In the genomic region with DNA sequence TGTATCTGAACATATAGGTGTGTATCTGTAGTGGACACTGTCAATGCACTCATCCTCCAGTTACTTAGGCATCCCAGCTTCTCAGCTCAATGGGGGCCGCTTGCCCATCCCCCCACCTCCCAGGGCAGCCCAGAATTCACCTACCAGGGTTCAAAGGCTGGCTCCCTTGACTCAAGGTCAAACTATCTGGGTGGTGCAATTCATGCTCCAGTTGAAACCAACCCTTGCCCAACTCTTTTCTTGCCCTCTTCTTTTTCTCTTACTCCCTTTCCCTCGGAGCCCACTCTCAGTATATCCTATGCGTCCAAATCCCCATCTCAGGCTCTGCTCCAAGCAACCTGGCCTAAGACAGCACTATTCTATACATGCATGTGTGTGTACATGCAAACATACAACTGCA, we compare ENCODE assay signal across 1 cellular context.
TF ChIP-seq lines count a peak whose summit lies in the region.

No MANE protein-coding gene starts in this region.

TF ChIP-seq in GM23338, 12 proteins besides CTCF, POLR2A, EP300 and RAD21 (continued from another document):
- TF ChIP-seq, protein P1, sequence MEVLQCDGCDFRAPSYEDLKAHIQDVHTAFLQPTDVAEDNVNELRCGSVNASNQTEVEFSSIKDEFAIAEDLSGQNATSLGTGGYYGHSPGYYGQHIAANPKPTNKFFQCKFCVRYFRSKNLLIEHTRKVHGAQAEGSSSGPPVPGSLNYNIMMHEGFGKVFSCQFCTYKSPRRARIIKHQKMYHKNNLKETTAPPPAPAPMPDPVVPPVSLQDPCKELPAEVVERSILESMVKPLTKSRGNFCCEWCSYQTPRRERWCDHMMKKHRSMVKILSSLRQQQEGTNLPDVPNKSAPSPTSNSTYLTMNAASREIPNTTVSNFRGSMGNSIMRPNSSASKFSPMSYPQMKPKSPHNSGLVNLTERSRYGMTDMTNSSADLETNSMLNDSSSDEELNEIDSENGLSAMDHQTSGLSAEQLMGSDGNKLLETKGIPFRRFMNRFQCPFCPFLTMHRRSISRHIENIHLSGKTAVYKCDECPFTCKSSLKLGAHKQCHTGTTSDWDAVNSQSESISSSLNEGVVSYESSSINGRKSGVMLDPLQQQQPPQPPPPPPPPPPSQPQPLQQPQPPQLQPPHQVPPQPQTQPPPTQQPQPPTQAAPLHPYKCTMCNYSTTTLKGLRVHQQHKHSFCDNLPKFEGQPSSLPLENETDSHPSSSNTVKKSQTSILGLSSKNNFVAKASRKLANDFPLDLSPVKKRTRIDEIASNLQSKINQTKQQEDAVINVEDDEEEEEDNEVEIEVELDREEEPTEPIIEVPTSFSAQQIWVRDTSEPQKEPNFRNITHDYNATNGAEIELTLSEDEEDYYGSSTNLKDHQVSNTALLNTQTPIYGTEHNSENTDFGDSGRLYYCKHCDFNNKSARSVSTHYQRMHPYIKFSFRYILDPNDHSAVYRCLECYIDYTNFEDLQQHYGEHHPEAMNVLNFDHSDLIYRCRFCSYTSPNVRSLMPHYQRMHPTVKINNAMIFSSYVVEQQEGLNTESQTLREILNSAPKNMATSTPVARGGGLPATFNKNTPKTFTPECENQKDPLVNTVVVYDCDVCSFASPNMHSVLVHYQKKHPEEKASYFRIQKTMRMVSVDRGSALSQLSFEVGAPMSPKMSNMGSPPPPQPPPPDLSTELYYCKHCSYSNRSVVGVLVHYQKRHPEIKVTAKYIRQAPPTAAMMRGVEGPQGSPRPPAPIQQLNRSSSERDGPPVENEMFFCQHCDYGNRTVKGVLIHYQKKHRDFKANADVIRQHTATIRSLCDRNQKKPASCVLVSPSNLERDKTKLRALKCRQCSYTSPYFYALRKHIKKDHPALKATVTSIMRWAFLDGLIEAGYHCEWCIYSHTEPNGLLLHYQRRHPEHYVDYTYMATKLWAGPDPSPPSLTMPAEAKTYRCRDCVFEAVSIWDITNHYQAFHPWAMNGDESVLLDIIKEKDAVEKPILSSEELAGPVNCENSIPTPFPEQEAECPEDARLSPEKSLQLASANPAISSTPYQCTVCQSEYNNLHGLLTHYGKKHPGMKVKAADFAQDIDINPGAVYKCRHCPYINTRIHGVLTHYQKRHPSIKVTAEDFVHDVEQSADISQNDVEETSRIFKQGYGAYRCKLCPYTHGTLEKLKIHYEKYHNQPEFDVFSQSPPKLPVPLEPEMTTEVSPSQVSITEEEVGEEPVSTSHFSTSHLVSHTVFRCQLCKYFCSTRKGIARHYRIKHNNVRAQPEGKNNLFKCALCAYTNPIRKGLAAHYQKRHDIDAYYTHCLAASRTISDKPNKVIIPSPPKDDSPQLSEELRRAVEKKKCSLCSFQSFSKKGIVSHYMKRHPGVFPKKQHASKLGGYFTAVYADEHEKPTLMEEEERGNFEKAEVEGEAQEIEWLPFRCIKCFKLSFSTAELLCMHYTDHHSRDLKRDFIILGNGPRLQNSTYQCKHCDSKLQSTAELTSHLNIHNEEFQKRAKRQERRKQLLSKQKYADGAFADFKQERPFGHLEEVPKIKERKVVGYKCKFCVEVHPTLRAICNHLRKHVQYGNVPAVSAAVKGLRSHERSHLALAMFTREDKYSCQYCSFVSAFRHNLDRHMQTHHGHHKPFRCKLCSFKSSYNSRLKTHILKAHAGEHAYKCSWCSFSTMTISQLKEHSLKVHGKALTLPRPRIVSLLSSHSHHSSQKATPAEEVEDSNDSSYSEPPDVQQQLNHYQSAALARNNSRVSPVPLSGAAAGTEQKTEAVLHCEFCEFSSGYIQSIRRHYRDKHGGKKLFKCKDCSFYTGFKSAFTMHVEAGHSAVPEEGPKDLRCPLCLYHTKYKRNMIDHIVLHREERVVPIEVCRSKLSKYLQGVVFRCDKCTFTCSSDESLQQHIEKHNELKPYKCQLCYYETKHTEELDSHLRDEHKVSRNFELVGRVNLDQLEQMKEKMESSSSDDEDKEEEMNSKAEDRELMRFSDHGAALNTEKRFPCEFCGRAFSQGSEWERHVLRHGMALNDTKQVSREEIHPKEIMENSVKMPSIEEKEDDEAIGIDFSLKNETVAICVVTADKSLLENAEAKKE (CRISPR knock-in tag; IDR thresholded peaks at IDR 0.05), result no peak
- TF ChIP-seq ZNF331 (CRISPR knock-in tag; IDR thresholded peaks at IDR 0.05; ENCODE audit: low read depth), result no peak
- TF ChIP-seq, protein P2, sequence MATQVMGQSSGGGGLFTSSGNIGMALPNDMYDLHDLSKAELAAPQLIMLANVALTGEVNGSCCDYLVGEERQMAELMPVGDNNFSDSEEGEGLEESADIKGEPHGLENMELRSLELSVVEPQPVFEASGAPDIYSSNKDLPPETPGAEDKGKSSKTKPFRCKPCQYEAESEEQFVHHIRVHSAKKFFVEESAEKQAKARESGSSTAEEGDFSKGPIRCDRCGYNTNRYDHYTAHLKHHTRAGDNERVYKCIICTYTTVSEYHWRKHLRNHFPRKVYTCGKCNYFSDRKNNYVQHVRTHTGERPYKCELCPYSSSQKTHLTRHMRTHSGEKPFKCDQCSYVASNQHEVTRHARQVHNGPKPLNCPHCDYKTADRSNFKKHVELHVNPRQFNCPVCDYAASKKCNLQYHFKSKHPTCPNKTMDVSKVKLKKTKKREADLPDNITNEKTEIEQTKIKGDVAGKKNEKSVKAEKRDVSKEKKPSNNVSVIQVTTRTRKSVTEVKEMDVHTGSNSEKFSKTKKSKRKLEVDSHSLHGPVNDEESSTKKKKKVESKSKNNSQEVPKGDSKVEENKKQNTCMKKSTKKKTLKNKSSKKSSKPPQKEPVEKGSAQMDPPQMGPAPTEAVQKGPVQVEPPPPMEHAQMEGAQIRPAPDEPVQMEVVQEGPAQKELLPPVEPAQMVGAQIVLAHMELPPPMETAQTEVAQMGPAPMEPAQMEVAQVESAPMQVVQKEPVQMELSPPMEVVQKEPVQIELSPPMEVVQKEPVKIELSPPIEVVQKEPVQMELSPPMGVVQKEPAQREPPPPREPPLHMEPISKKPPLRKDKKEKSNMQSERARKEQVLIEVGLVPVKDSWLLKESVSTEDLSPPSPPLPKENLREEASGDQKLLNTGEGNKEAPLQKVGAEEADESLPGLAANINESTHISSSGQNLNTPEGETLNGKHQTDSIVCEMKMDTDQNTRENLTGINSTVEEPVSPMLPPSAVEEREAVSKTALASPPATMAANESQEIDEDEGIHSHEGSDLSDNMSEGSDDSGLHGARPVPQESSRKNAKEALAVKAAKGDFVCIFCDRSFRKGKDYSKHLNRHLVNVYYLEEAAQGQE (IDR thresholded peaks at IDR 0.05; ENCODE audit: unreplicated experiment), result no peak
- no peak for TF ChIP-seq CREB1 (CRISPR knock-in tag; IDR thresholded peaks at IDR 0.05; ENCODE audit: low read depth)
- TF ChIP-seq POLR2AphosphoS5 (IDR thresholded peaks at IDR 0.05; ENCODE audit: low read depth), result no peak
- TF ChIP-seq JUNB (IDR thresholded peaks at IDR 0.05; ENCODE audit: unreplicated experiment), result no peak
- no peak for TF ChIP-seq EZH2phosphoT487 (IDR thresholded peaks at IDR 0.05; ENCODE audit: unreplicated experiment)
- no peak for TF ChIP-seq EZH2 (IDR thresholded peaks at IDR 0.05; ENCODE audit: low read depth, unreplicated experiment)
TF ChIP-seq in GM23338: peak in this region for 0.
